ENCODE assay signal across 8 cellular contexts in genomic region chr1:84892657-84893618, GRCh38.
DNase-seq lines count a peak whose midpoint lies in the region.

TSS of gene LPAR3 (minus strand) at chr1:84893206. CDS start at chr1:84866120, 27,086 bp downstream.

- H3K4me3 ChIP-seq in mucosa of rectum (ENCODE audit: low read length in 2 of 2): peak within 1 kb of the TSS; percentile 50

- peaks cover 2 to 9% of the 10 kb centered on the region in 2 donors for H3K4me1 ChIP-seq in mucosa of rectum (ENCODE audit: control insufficient read depth in 2 of 2, insufficient read depth in 2 of 2, low read length in 2 of 2)

- peak within 1 kb of the TSS in 1 of 2 donors; percentile 43 for H3K9ac ChIP-seq in mucosa of rectum (ENCODE audit: low read depth in 1 of 2, low read length in 2 of 2)

- no peaks in the 10 kb centered on the region for H3K9me3 ChIP-seq in mucosa of rectum (ENCODE audit: control insufficient read depth in 2 of 2, low read length in 2 of 2)

- H3K27me3 ChIP-seq in mucosa of rectum (ENCODE audit: control insufficient read depth in 2 of 2, insufficient read depth in 2 of 2, low read length in 2 of 2): peaks cover 9 to 10% of the 10 kb centered on the region in 2 donors

- H3K36me3 ChIP-seq in mucosa of rectum (ENCODE audit: control insufficient read depth in 2 of 2, insufficient read depth in 2 of 2, low read length in 2 of 2): no peaks in the 10 kb centered on the region

- no peak within 1 kb of the TSS for H3K27ac ChIP-seq in mucosa of rectum (ENCODE audit: low read depth in 2 of 2, low read length in 2 of 2)

- DNase-seq in NCI-H2029 (lab: John Stamatoyannopoulos, UW) (peak; percentile 7), NCI-H2029 treated with DMSO at 0.1 percent for 48 hours (lab: John Stamatoyannopoulos, UW) (no peak), SW480 (ENCODE audit: low spot score) (peak; percentile 40), ecto neural progenitor cell (ENCODE audit: low spot score) (peak; percentile 86), UCSD-AML1 (lab: John Stamatoyannopoulos, UW; ENCODE audit: unreplicated experiment) (no peak), germinal center (ENCODE audit: low spot score) (no peak)
- no peak for DNase-seq in activated CD4-positive, CD25-positive, alpha-beta regulatory T cell (lab: John Stamatoyannopoulos, UW)

Comparison
In these comparisons a context has a peak if more than half of its experiments do, and no peak if none do; other contexts are left out.
1. DNase-seq: peak in NCI-H2029 (single experiment), SW480 (single experiment) and ecto neural progenitor cell (single experiment); none in NCI-H2029 treated with DMSO at 0.1 percent for 48 hours (single experiment), UCSD-AML1 (single experiment), germinal center (single experiment) and activated CD4-positive, CD25-positive, alpha-beta regulatory T cell (0 of 4).